In the genomic region with DNA sequence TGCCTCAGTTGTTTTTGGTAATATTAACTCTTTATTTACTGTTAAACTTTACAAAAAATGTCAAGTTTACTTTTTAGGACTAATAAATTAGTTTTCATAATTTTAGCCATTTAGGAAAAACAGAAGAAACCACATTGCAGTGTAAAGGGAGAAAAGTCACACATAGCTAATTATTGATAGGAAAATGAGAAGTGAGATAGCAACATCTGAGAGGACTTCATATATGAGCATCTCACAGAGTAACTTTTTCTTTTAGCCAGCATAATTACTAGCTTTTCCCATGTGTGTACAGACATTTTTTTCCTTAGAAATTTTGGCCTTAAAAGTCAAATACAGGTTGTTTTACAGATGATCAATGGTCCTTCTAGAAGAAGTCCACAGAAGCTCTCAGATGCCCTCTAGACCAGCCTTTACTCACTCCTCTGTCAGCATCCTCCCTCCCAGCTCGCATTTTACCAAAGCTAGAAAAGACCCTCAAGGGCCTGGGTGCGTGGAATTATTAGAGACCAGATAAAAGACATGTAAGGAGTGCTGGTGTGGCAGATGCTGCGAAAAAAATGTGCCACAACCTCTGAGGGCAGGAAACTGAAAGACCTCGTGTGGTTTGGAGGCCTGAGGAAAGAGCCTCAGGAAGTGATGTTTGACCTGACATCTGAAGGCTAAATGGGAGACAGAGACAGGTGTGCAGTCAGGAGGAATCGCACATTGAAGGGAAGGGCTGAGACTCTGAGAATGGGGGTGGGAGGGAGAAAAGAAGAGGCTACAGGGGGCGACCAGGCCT, we compare ENCODE assay signal across 11 cellular contexts.
A peak's percentile ranks its signal among the peaks of the same experiment; 100 is the strongest.
DNase-seq lines count a peak whose midpoint lies in the region; ATAC-seq and TF ChIP-seq lines count a peak whose summit lies in the region.
"Had no signal": no experiment of that assay in that cellular context is flagged by ENCODE, and none has a peak within 500 bp of the region (broad histone marks: within the 10 kb centered on the region; RNA-seq: fewer than 3 reads in every experiment).

No MANE protein-coding gene starts in this region.

- no peak for DNase-seq in activated CD4-positive, alpha-beta T cell treated with anti-CD3 and anti-CD28 coated beads, Interleukin-2, amount 10 ng/mL, durations not matched to agents 7 days and 5 days
- DNase-seq in activated CD4-positive, alpha-beta T cell treated with anti-CD3 and anti-CD28 coated beads for 1 hour: no peak
- DNase-seq in activated CD8-positive, alpha-beta T cell treated with anti-CD3 and anti-CD28 coated beads for 36 hours: peak; percentile 5
- DNase-seq in testis: no peak
- DNase-seq in mucosa of descending colon: no peak
- DNase-seq in 8988T: no peak
- no peak for DNase-seq in NCI-H526 treated with DMSO at 0.1 percent for 48 hours (lab: John Stamatoyannopoulos, UW)
- DNase-seq: central memory CD4-positive, alpha-beta T cell; islet precursor cell; NCI-H2029 treated with DMSO at 0.1 percent for 48 hours had no signal

- peaks cover 45% of the 10 kb centered on the region for H3K4me1 Mint-ChIP-seq in activated CD4-positive, alpha-beta T cell treated with anti-CD3 and anti-CD28 coated beads, Interleukin-2, amount 10 ng/mL, durations not matched to agents 7 days and 5 days
- peaks cover 12% of the 10 kb centered on the region for H3K4me1 Mint-ChIP-seq in activated CD8-positive, alpha-beta T cell treated with anti-CD3 and anti-CD28 coated beads for 36 hours (ENCODE audit: low read depth)

- TF ChIP-seq POLR2A in testis (IDR thresholded peaks at IDR 0.05): no peak

- TF ChIP-seq CTCF in activated CD8-positive, alpha-beta T cell treated with anti-CD3 and anti-CD28 coated beads for 36 hours (IDR thresholded peaks at IDR 0.05): no peak
- TF ChIP-seq CTCF in testis (IDR thresholded peaks at IDR 0.05) (no peak), mucosa of descending colon (IDR thresholded peaks at IDR 0.05) (no peak)

- H3K4me3 ChIP-seq in testis (no peak overlapping the region), mucosa of descending colon (no peak overlapping the region)

- peaks cover 3% of the 10 kb centered on the region for H3K9me3 Mint-ChIP-seq in activated CD4-positive, alpha-beta T cell treated with anti-CD3 and anti-CD28 coated beads, Interleukin-2, amount 10 ng/mL, durations not matched to agents 7 days and 5 days
- no peaks in the 10 kb centered on the region for H3K9me3 Mint-ChIP-seq in activated CD8-positive, alpha-beta T cell treated with anti-CD3 and anti-CD28 coated beads for 36 hours

- WGBS in testis, 2 donors: 82 to 85% methylated on average over 6 of the region's 6 CpGs

- intact Hi-C loops in activated CD8-positive, alpha-beta T cell treated with anti-CD3 and anti-CD28 coated beads for 36 hours (cut with micrococcal nuclease): no loop called here
- intact Hi-C loops in testis (cut with DNase I; ENCODE audit: low total_unique reads): no loop called here
- intact Hi-C loops in mucosa of descending colon (cut with DNase I, micrococcal nuclease): no loop called here

- POLR2A ChIA-PET in activated CD4-positive, alpha-beta T cell treated with anti-CD3 and anti-CD28 coated beads, Interleukin-2, amount 10 ng/mL, durations not matched to agents 7 days and 5 days (lab: Charles Lee): no interaction called here
- POLR2A ChIA-PET in activated CD8-positive, alpha-beta T cell treated with anti-CD3 and anti-CD28 coated beads for 36 hours (lab: Charles Lee): interaction anchor here (1.1 to 1.3 kb wide), 3 partner anchors 10 to 13 kb away, joined by 3 read pairs; no protein-coding TSS in a partner anchor

- H3K27me3 ChIP-seq in testis: no peaks in the 10 kb centered on the region

- H3K27me3 Mint-ChIP-seq in activated CD4-positive, alpha-beta T cell treated with anti-CD3 and anti-CD28 coated beads, Interleukin-2, amount 10 ng/mL, durations not matched to agents 7 days and 5 days: no peaks in the 10 kb centered on the region
- H3K27me3 Mint-ChIP-seq in activated CD8-positive, alpha-beta T cell treated with anti-CD3 and anti-CD28 coated beads for 36 hours: peaks cover 9% of the 10 kb centered on the region

- H3K27ac Mint-ChIP-seq in activated CD4-positive, alpha-beta T cell treated with anti-CD3 and anti-CD28 coated beads, Interleukin-2, amount 10 ng/mL, durations not matched to agents 7 days and 5 days: peak overlapping the region; percentile 43
- H3K27ac Mint-ChIP-seq in activated CD8-positive, alpha-beta T cell treated with anti-CD3 and anti-CD28 coated beads for 36 hours: no peak overlapping the region

- CTCF ChIA-PET in activated CD4-positive, alpha-beta T cell treated with anti-CD3 and anti-CD28 coated beads, Interleukin-2, amount 10 ng/mL, durations not matched to agents 7 days and 5 days (lab: Charles Lee): interaction anchor here (0.8 to 1.7 kb wide), 3 partner anchors 12 to 19 kb away, joined by 3 to 5 read pairs (median 5); no protein-coding TSS in a partner anchor
- CTCF ChIA-PET in activated CD8-positive, alpha-beta T cell treated with anti-CD3 and anti-CD28 coated beads for 36 hours (lab: Charles Lee): no interaction called here

- H3K27ac ChIP-seq in testis: peak overlapping the region; percentile 74 to 87

- no peak overlapping the region for H3K4me3 Mint-ChIP-seq in activated CD4-positive, alpha-beta T cell treated with anti-CD3 and anti-CD28 coated beads, Interleukin-2, amount 10 ng/mL, durations not matched to agents 7 days and 5 days
- no peak overlapping the region for H3K4me3 Mint-ChIP-seq in activated CD8-positive, alpha-beta T cell treated with anti-CD3 and anti-CD28 coated beads for 36 hours

- ATAC-seq in HG02852 (IDR thresholded peaks at IDR 0.05; ENCODE audit: unreplicated experiment) (peak; percentile 34), mucosa of descending colon (no peak)
- peak; percentile 27 for ATAC-seq in activated CD8-positive, alpha-beta T cell treated with anti-CD3 and anti-CD28 coated beads for 36 hours

- peaks cover 2% of the 10 kb centered on the region for H3K36me3 Mint-ChIP-seq in activated CD4-positive, alpha-beta T cell treated with anti-CD3 and anti-CD28 coated beads, Interleukin-2, amount 10 ng/mL, durations not matched to agents 7 days and 5 days (ENCODE audit: low read depth)
- no peaks in the 10 kb centered on the region for H3K36me3 Mint-ChIP-seq in activated CD8-positive, alpha-beta T cell treated with anti-CD3 and anti-CD28 coated beads for 36 hours (ENCODE audit: low read depth)

- H3K36me3 ChIP-seq in testis (ENCODE audit: low read depth, missing control alignments) (no peaks in the 10 kb centered on the region), mucosa of descending colon (ENCODE audit: low read depth) (no peaks in the 10 kb centered on the region)

- H3K9me3 ChIP-seq in testis: no peaks in the 10 kb centered on the region
- H3K9me3 ChIP-seq in mucosa of descending colon: no peaks in the 10 kb centered on the region

- peaks cover 75% of the 10 kb centered on the region for H3K4me1 ChIP-seq in testis
- no peaks in the 10 kb centered on the region for H3K4me1 ChIP-seq in mucosa of descending colon (ENCODE audit: low read depth)
